In the genomic region with DNA sequence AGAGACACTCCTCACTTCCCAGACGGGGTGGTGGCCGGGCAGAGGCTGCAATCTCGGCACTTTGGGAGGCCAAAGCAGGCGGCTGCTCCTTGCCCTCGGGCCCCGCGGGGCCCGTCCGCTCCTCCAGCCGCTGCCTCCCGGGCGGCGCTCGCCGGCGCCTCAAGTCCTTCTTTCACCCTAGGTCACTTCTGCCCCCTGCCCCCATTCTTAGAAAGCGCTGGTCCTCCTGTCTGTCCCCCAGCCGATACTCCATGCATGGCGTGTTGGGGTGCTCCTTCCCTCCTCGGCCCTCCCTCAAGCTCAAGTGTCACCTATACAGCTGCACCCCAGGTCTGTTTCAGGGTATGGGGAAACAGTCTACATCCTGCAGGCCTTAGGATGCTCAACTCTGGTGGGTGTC, we compare ENCODE assay signal across 7 cellular contexts. TPM values are rescaled to one million over a fixed set of nuclear protein-coding genes. Genes with fewer than 3 reads are reported as not detected.
DNase-seq lines count a peak whose midpoint lies in the region; ATAC-seq and TF ChIP-seq lines count a peak whose summit lies in the region.
"Not testable (repeated sequence)": the region's sequence is repeated elsewhere in the genome, so short reads cannot be mapped to it uniquely, and the experiment has no call there.

No MANE protein-coding gene starts in this region.

- DNase-seq in D341Med (ENCODE audit: low spot score) (peak; percentile 7), left lobe of liver (ENCODE audit: low spot score) (peak; percentile 33), spleen (peak; percentile 41)
- DNase-seq in dorsolateral prefrontal cortex; neuronal stem cell (ENCODE audit: low spot score): not testable (repeated sequence)

- not testable (repeated sequence) for H2BK15ac ChIP-seq in neuronal stem cell (ENCODE audit: low read length)

- peak overlapping the region; percentile 28 for H2AK5ac ChIP-seq in neuronal stem cell (ENCODE audit: low read depth, low read length)

- H2BK120ac ChIP-seq in neuronal stem cell (ENCODE audit: low read depth, low read length) = not testable (repeated sequence)

- H3K27ac ChIP-seq in angular gyrus (ENCODE audit: low read depth, low read length) = peak overlapping the region; percentile 20
- H3K27ac ChIP-seq in dorsolateral prefrontal cortex = peak overlapping the region in 46 of 59 donors; percentile 2 to 84 (median 70)
- not testable (repeated sequence) for H3K27ac ChIP-seq in neuronal stem cell (replicated peaks; ENCODE audit: low read length); spleen
- H3K27ac ChIP-seq in temporal lobe (ENCODE audit: low read depth, low read length) = peak overlapping the region; percentile 66

- not testable (repeated sequence) for ATAC-seq in left lobe of liver

- not testable (repeated sequence) for H2BK12ac ChIP-seq in neuronal stem cell (ENCODE audit: low read length)

- H3K18ac ChIP-seq in neuronal stem cell (ENCODE audit: low read length) = not testable (repeated sequence)

- TF ChIP-seq CTCF in dorsolateral prefrontal cortex (IDR thresholded peaks at IDR 0.05 in 54 of 56, conservative IDR thresholded peaks at IDR 0.05 in 2 of 56; ENCODE audit: low read depth in 1 of 56, partially characterized antibody in 56 of 56); spleen (IDR thresholded peaks at IDR 0.05 in 8 of 11, conservative IDR thresholded peaks at IDR 0.05 in 3 of 11): not testable (repeated sequence)

- not testable (repeated sequence) for H4K8ac ChIP-seq in neuronal stem cell (ENCODE audit: low read depth, low read length)

- H2AFZ ChIP-seq in neuronal stem cell (ENCODE audit: low read length) = not testable (repeated sequence)

- H3K36me3 ChIP-seq in neuronal stem cell (replicated peaks in 1 of 2; ENCODE audit: control insufficient read depth in 2 of 2, insufficient read depth in 2 of 2, low read length in 2 of 2); spleen: not testable (repeated sequence)

- peaks cover 14 to 20% of the 10 kb centered on the region in 2 donors for H3K9me3 ChIP-seq in neuronal stem cell (replicated peaks in 1 of 2; ENCODE audit: control insufficient read depth in 2 of 2, insufficient read depth in 1 of 2, low read depth in 1 of 2, low read length in 2 of 2)
- H3K9me3 ChIP-seq in spleen = not testable (repeated sequence)

- not testable (repeated sequence) for H3K79me1 ChIP-seq in neuronal stem cell (ENCODE audit: low read depth, low read length)

- no CpG with 5 or more reads among the region's 20 CpGs for WGBS in neuronal stem cell (ENCODE audit: extremely low coverage in 2 of 2, insufficient read length in 2 of 2, insufficient replicate concordance in 1 of 2), 2 donors
- WGBS in spleen, 5 donors = 92 to 99% (median 97%) methylated on average over 11 to 20 of the region's 20 CpGs

- not testable (repeated sequence) for H3K4me1 ChIP-seq in neuronal stem cell (ENCODE audit: control insufficient read depth in 2 of 2, insufficient read depth in 1 of 2, low read depth in 1 of 2, low read length in 2 of 2); spleen

- H3K27me3 ChIP-seq in dorsolateral prefrontal cortex; neuronal stem cell (ENCODE audit: control insufficient read depth in 3 of 3, insufficient read depth in 3 of 3, low read depth in 1 of 3, low read length in 3 of 3); spleen (replicated peaks in 1 of 7): not testable (repeated sequence)

- TF ChIP-seq POLR2A in spleen (IDR thresholded peaks at IDR 0.05) = not testable (repeated sequence)

- H3K14ac ChIP-seq in neuronal stem cell (ENCODE audit: low read length) = not testable (repeated sequence)

- not testable (repeated sequence) for H3K4me2 ChIP-seq in neuronal stem cell (ENCODE audit: insufficient read depth, low read length, poor library complexity, severe bottlenecking)

- intact Hi-C loops in dorsolateral prefrontal cortex (cut with DNase I); spleen (cut with DNase I; ENCODE audit: low total_unique reads): not testable (repeated sequence)

- not testable (repeated sequence) for H3K9ac ChIP-seq in neuronal stem cell (ENCODE audit: low read depth, low read length, poor library complexity)

- H2BK5ac ChIP-seq in neuronal stem cell (ENCODE audit: low read length) = not testable (repeated sequence)

- H3K23ac ChIP-seq in neuronal stem cell (ENCODE audit: low read depth, low read length, poor library complexity) = not testable (repeated sequence)

- H4K91ac ChIP-seq in neuronal stem cell (ENCODE audit: low read depth, low read length, poor library complexity) = not testable (repeated sequence)

- H3K4me3 ChIP-seq in dorsolateral prefrontal cortex, spleen: not testable (repeated sequence)
- H3K4me3 ChIP-seq in neuronal stem cell (ENCODE audit: low read length in 2 of 2) = peak overlapping the region in 1 of 2 donors; percentile 12

- not testable (repeated sequence) for H3K4ac ChIP-seq in neuronal stem cell (ENCODE audit: low read length)

RNA-seq across cellular contexts. Expression of gene BIN1, which starts 13.5 kb away (rescaled TPM):
- total RNA-seq in dorsolateral prefrontal cortex (100 to 1,000 TPM; 151 to 703 (median 290) TPM), left lobe of liver (28.6 TPM), spleen (100 to 1,000 TPM in 2 of 7 donors, 10 to 100 TPM in 5; 60.0 to 123 (median 68.8) TPM), temporal lobe (42.8 TPM)
- 58.5 TPM for polyA plus RNA-seq in neuronal stem cell (2013, experiment 1 of 2)
- 59.1 TPM for polyA plus RNA-seq in neuronal stem cell (2013, experiment 2 of 2)
- 100 to 1,000 TPM in 1 of 3 donors, 10 to 100 TPM in 2; 57.2 to 106 (median 71.9) TPM for polyA plus RNA-seq in spleen
